In genomic region chr12:6461401-6462233, GRCh38 we compare ENCODE assay signal across 9 cellular contexts. TPM values are rescaled to one million over a fixed set of nuclear protein-coding genes. Genes with fewer than 3 reads are reported as not detected.
A peak's percentile ranks its signal among the peaks of the same experiment; 100 is the strongest.
DNase-seq lines count a peak whose midpoint lies in the region; ATAC-seq, FAIRE-seq and TF ChIP-seq lines count a peak whose summit lies in the region.
"Had no signal": no experiment of that assay in that cellular context is flagged by ENCODE, and none has a peak within 500 bp of the region (broad histone marks: within the 10 kb centered on the region; RNA-seq: fewer than 3 reads in every experiment).

No MANE protein-coding gene starts in this region.

- TF ChIP-seq EP300 in stomach (IDR thresholded peaks at IDR 0.05): no peak

- peaks cover 47% of the 10 kb centered on the region for H3K36me3 Mint-ChIP-seq in activated naive CD4-positive, alpha-beta T cell treated with anti-CD3 and anti-CD28 coated beads, Interleukin-2, amount 50 U/mL, for 24 hours

- DNase-seq in SKM-1 (lab: John Stamatoyannopoulos, UW; ENCODE audit: unreplicated experiment) (peak; percentile 79), medulla oblongata (ENCODE audit: extremely low spot score) (peak; percentile 84), stomach (peak; percentile 62), kidney (no peak), cortex of kidney (lab: John Stamatoyannopoulos, UW) (no peak)

- 60 to 80% (median 72%) methylated on average over 15 of the region's 15 CpGs for WGBS in stomach, 5 donors

- peak overlapping the region; percentile 22 to 75 (median 64) for H3K27ac ChIP-seq in stomach
- peak overlapping the region in 1 of 2 donors; percentile 8 for H3K27ac ChIP-seq in kidney (ENCODE audit: low read depth in 2 of 2, low read length in 2 of 2)

- no peak for TF ChIP-seq CTCF in stomach (IDR thresholded peaks at IDR 0.05)
- TF ChIP-seq CTCF in kidney (IDR thresholded peaks at IDR 0.05; ENCODE audit: borderline replicate concordance, extremely low read depth, insufficient read depth): no peak

- peak overlapping the region; percentile 82 for H3K4me3 Mint-ChIP-seq in activated naive CD4-positive, alpha-beta T cell treated with anti-CD3 and anti-CD28 coated beads, Interleukin-2, amount 50 U/mL, for 24 hours
- H3K4me3 Mint-ChIP-seq: nephron had no signal

- H3K9me3 Mint-ChIP-seq in activated naive CD4-positive, alpha-beta T cell treated with anti-CD3 and anti-CD28 coated beads, Interleukin-2, amount 50 U/mL, for 24 hours: no peaks in the 10 kb centered on the region
- H3K9me3 Mint-ChIP-seq: nephron had no signal

- peaks cover 79 to 98% (median 96%) of the 10 kb centered on the region in 4 donors for H3K36me3 ChIP-seq in stomach
- H3K36me3 ChIP-seq in kidney (ENCODE audit: control insufficient read depth in 1 of 2, insufficient read depth in 2 of 2, low read length in 2 of 2): peaks cover 28 to 55% of the 10 kb centered on the region in 2 donors

- intact Hi-C loops in stomach (cut with DNase I; ENCODE audit: low total_unique reads) (loop anchor here (5.0 to 10.0 kb wide), 2 partner anchors 34 to 137 kb away; no protein-coding TSS in a partner anchor), kidney (cut with DNase I) (loop anchor here (10.0 kb wide), 1 partner anchor 47 kb away; no protein-coding TSS in a partner anchor)

- ATAC-seq in HG02938 (IDR thresholded peaks at IDR 0.05; ENCODE audit: unreplicated experiment): peak; percentile 79

- H3K4me1 Mint-ChIP-seq in activated naive CD4-positive, alpha-beta T cell treated with anti-CD3 and anti-CD28 coated beads, Interleukin-2, amount 50 U/mL, for 24 hours: peaks cover 87% of the 10 kb centered on the region

- H3K4me1 ChIP-seq in stomach (peaks cover 0 to 59% (median 13%) of the 10 kb centered on the region in 4 donors), kidney (ENCODE audit: control insufficient read depth in 1 of 2, insufficient read depth in 1 of 2, low read depth in 1 of 2, low read length in 2 of 2) (peaks cover 0 to 2% of the 10 kb centered on the region in 2 donors)

- TF ChIP-seq POLR2A in GM15510 (IDR thresholded peaks at IDR 0.05; ENCODE audit: borderline replicate concordance, extremely low read depth, insufficient read length) (peak; percentile 60), stomach (IDR thresholded peaks at IDR 0.05) (no peak)

- H3K27me3 Mint-ChIP-seq in activated naive CD4-positive, alpha-beta T cell treated with anti-CD3 and anti-CD28 coated beads, Interleukin-2, amount 50 U/mL, for 24 hours: no peaks in the 10 kb centered on the region

- no peak overlapping the region for H3K9ac ChIP-seq in kidney (ENCODE audit: low read length in 2 of 2)

- no peaks in the 10 kb centered on the region for H3K27me3 ChIP-seq in stomach

- no peak for FAIRE-seq in kidney (lab: Jason Lieb, UNC)

- no peaks in the 10 kb centered on the region for H3K9me3 ChIP-seq in stomach
- H3K9me3 ChIP-seq in kidney (ENCODE audit: control insufficient read depth in 1 of 2, low read length in 2 of 2): no peaks in the 10 kb centered on the region

- H3K4me3 ChIP-seq in stomach (no peak overlapping the region), kidney (ENCODE audit: low read length in 2 of 2) (no peak overlapping the region)

- H3K27ac Mint-ChIP-seq in activated naive CD4-positive, alpha-beta T cell treated with anti-CD3 and anti-CD28 coated beads, Interleukin-2, amount 50 U/mL, for 24 hours: peak overlapping the region; percentile 99
- H3K27ac Mint-ChIP-seq: nephron had no signal

RNA-seq across cellular contexts. Expression of gene VAMP1, which starts 8.9 kb away (rescaled TPM):
- total RNA-seq in stomach (10 to 100 TPM in 2 of 5 donors, 1 to 10 TPM in 3; 1.2 to 16.5 (median 4.8) TPM), kidney (13.2 TPM)
- polyA plus RNA-seq in stomach (1 to 10 TPM in 2 of 3 donors, not detected in 1; 2.6 to 8.9 TPM), kidney (ENCODE audit: insufficient read depth, low read depth, low replicate concordance) (4.9 TPM)

RNA-seq across cellular contexts. Expression of gene TAPBPL, which starts 9.8 kb away (rescaled TPM):
- total RNA-seq in stomach: 100 to 1,000 TPM in 1 of 5 donors, 10 to 100 TPM in 4; 15.2 to 115 (median 40.0) TPM
- polyA plus RNA-seq in stomach: 10 to 100 TPM; 13.0 to 15.3 (median 15.1) TPM
- 44.7 TPM for total RNA-seq in kidney
- 34.5 TPM for polyA plus RNA-seq in kidney (ENCODE audit: insufficient read depth, low read depth, low replicate concordance)

RNA-seq across cellular contexts. Expression of gene CD27, which starts 16.9 kb away (rescaled TPM):
- total RNA-seq in stomach: 1 to 10 TPM in 1 of 5 donors, under 1 TPM in 1, not detected in 3; 0.92 to 8.7 TPM
- polyA plus RNA-seq in stomach: 1 to 10 TPM; 1.7 to 5.8 (median 3.2) TPM
- 6.6 TPM for total RNA-seq in kidney
- not detected for polyA plus RNA-seq in kidney (ENCODE audit: insufficient read depth, low read depth, low replicate concordance)

RNA-seq across cellular contexts. Expression of gene MRPL51, which starts 31.4 kb away (rescaled TPM):
- total RNA-seq in stomach (100 to 1,000 TPM in 1 of 5 donors, 10 to 100 TPM in 4; 26.8 to 146 (median 50.7) TPM), kidney (132 TPM)
- polyA plus RNA-seq in stomach (100 to 1,000 TPM; 108 to 143 (median 128) TPM), kidney (ENCODE audit: insufficient read depth, low read depth, low replicate concordance) (268 TPM)

RNA-seq across cellular contexts. Expression of gene NCAPD2, which starts 32.3 kb away (rescaled TPM):
- total RNA-seq in stomach: 100 to 1,000 TPM in 1 of 5 donors, 10 to 100 TPM in 4; 15.4 to 105 (median 17.9) TPM
- 10 to 100 TPM in 1 of 3 donors, 1 to 10 TPM in 2; 8.3 to 18.3 (median 9.7) TPM for polyA plus RNA-seq in stomach
- total RNA-seq in kidney: 23.4 TPM
- 4.5 TPM for polyA plus RNA-seq in kidney (ENCODE audit: insufficient read depth, low read depth, low replicate concordance)

Comparison
In these comparisons a context has a peak if more than half of its experiments do, and no peak if none do; other contexts are left out.
1. DNase-seq: peak in SKM-1 (single experiment), medulla oblongata (single experiment) and stomach (single experiment); none in kidney (single experiment) and cortex of kidney (single experiment).